In the genomic region with DNA sequence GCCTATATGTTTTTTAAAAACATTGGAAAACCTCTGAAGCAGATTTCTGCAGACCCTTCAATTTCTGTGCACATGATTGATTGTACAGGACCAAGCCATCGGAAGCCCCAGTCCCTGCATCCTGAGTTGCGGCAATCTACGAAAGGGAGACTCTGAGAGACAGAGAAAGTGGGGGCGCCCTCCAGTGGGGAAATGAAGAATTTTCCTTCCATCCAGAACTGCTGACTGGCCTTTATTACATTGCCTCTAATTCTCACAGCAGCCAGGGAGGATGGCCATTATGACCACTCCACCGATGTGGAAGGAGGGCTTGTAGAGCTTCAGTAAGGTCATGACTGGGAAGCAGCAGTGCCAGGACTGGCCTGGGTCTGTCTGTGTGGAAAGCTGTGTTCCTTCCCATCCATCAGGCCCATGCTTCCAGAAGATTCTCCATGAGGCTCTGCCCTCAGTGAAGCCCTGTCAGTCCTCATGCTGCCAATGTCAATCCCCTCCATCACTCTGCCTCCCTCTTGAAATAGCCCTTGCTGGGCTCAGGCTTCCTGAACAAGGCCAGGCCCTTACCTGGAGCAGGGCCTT, we compare ENCODE assay signal across 8 cellular contexts. TPM values are rescaled to one million over a fixed set of nuclear protein-coding genes. Genes with fewer than 3 reads are reported as not detected.
A peak's percentile ranks its signal among the peaks of the same experiment; 100 is the strongest.
DNase-seq lines count a peak whose midpoint lies in the region; ATAC-seq, FAIRE-seq and TF ChIP-seq lines count a peak whose summit lies in the region.

No MANE protein-coding gene starts in this region.

- no peaks in the 10 kb centered on the region for H3K9me3 Mint-ChIP-seq in immature natural killer cell

- in situ Hi-C loops in astrocyte of the spinal cord (cut with HindIII; ENCODE audit: low sequenced_read_pairs), result no loop called here

- peak overlapping the region in 1 of 5 donors; percentile 12 for H3K4me3 Mint-ChIP-seq in immature natural killer cell

- no peaks in the 10 kb centered on the region for H3K36me3 Mint-ChIP-seq in immature natural killer cell

- H3K27me3 Mint-ChIP-seq in immature natural killer cell (ENCODE audit: low read depth in 3 of 3), result peaks cover 8 to 31% (median 12%) of the 10 kb centered on the region in 3 donors

- TF ChIP-seq CTCF in astrocyte of the spinal cord (IDR thresholded peaks at IDR 0.05; ENCODE audit: low read depth, low read length), result peak; percentile 74

- DNase-seq in AG08395 (ENCODE audit: low spot score) (peak; percentile 78), NCI-H128 (lab: John Stamatoyannopoulos, UW; ENCODE audit: unreplicated experiment) (peak; percentile 38), astrocyte of the spinal cord (ENCODE audit: low read depth, low spot score) (peak; percentile 49), immature natural killer cell (peak; percentile 24 to 39 (median 31))
- peak; percentile 65 for DNase-seq in stimulated activated CD4-positive, alpha-beta T cell treated with anti-CD3 and anti-CD28 coated beads, Interleukin-1b, Interleukin-23, amount 100 ng/mL, for 48 hours

- peak; percentile 69 for FAIRE-seq in TTC549 (lab: Jason Lieb, UNC)

- H3K4me3 ChIP-seq in astrocyte of the spinal cord (ENCODE audit: low read depth, low read length), result no peak overlapping the region

- ATAC-seq in GM19023 (IDR thresholded peaks at IDR 0.05; ENCODE audit: unreplicated experiment), result peak; percentile 57
- ATAC-seq in HG03039 (IDR thresholded peaks at IDR 0.05; ENCODE audit: unreplicated experiment), result no peak

- no peaks in the 10 kb centered on the region for H3K4me1 Mint-ChIP-seq in immature natural killer cell

- H3K27ac Mint-ChIP-seq in immature natural killer cell, result no peak overlapping the region

RNA-seq across cellular contexts. Expression of gene RESP18, which starts 20.0 kb away (rescaled TPM):
- polyA plus RNA-seq in immature natural killer cell, result not detected

RNA-seq across cellular contexts. Expression of gene DNPEP, which starts 35.2 kb away (rescaled TPM):
- 10 to 100 TPM; 77.4 to 97.9 (median 78.9) TPM for polyA plus RNA-seq in immature natural killer cell

RNA-seq across cellular contexts. Expression of gene PTPRN, which starts 43.3 kb away (rescaled TPM):
- under 1 TPM in 1 of 3 donors, not detected in 2; 0.41 TPM for polyA plus RNA-seq in immature natural killer cell
